In the genomic region with DNA sequence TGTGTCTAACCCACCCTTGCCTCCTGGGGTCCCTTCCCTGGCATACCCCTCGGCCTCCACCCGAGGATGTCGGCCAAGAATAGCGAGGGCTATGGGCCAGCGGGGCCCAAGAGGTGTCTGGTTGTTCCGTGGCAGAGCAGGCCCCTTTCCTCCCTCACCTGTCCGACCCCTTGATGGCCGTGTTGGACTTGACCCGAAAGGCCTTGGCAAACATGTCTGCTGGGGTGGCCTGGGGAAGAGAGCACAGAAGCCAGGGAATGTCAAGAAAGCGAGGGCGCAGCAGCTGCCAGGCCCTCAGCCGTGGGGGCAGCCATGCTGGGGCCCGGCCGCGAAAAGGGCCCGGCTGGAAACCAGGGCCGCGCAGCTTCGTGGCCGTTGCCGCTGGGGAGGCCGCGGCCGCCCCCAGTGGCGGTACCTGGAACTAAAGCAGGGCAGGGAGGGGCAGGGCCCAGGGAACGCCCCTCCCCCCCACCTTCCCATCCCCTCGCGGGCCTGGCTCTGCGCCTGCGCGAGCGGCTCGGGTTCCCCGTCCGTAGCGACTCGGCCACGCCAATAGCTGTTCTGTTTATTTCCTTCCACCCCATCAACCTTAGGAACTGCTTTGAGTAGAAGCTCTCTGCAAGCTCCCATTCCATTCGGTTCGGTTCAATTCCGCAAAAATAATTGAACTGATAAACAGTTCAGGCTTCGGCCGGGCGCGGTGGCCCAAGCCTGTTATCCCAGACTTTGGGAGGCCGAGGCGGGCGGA, we compare ENCODE assay signal across 8 cellular contexts. TPM values are rescaled to one million over a fixed set of nuclear protein-coding genes. Genes with fewer than 3 reads are reported as not detected.
DNase-seq lines count a peak whose midpoint lies in the region; ATAC-seq and TF ChIP-seq lines count a peak whose summit lies in the region.

TSS of gene EIF2D (minus strand) at position 337 of the 748 bp plus-strand sequence. CDS start at position 214, 123 bp downstream.

- no peaks in the 10 kb centered on the region for H3K36me3 ChIP-seq in PC-9 (ENCODE audit: low read depth)
- peaks cover 4 to 8% of the 10 kb centered on the region in 2 donors for H3K36me3 ChIP-seq in mucosa of rectum (ENCODE audit: control insufficient read depth in 2 of 2, insufficient read depth in 2 of 2, low read length in 2 of 2)

- peak within 1 kb of the TSS; percentile 81 to 97 for H3K9ac ChIP-seq in mucosa of rectum (ENCODE audit: low read depth in 1 of 2, low read length in 2 of 2)

- H3K27me3 ChIP-seq in PC-9 (ENCODE audit: insufficient read depth, low read depth) (no peaks in the 10 kb centered on the region), mucosa of rectum (ENCODE audit: control insufficient read depth in 2 of 2, insufficient read depth in 2 of 2, low read length in 2 of 2) (no peaks in the 10 kb centered on the region)

- H3K27ac ChIP-seq in PC-9 (peak within 1 kb of the TSS; percentile 59), epithelial cell of prostate (peak within 1 kb of the TSS; percentile 71), mucosa of rectum (ENCODE audit: low read depth in 2 of 2, low read length in 2 of 2) (peak within 1 kb of the TSS; percentile 75 to 81)

- intact Hi-C loops in PC-9 (cut with micrococcal nuclease; ENCODE audit: unreplicated experiment), result no loop called here

- H3K9me2 ChIP-seq in PC-9 (ENCODE audit: insufficient read depth), result no peaks in the 10 kb centered on the region

- H3K9me3 ChIP-seq in PC-9 (ENCODE audit: insufficient read depth, low read depth) (no peaks in the 10 kb centered on the region), mucosa of rectum (ENCODE audit: control insufficient read depth in 2 of 2, low read length in 2 of 2) (no peaks in the 10 kb centered on the region)

- no TSS peak for BruUV-seq in PC-9 (replicated peaks; lab: Mats Ljungman, UMichigan)

- H3K4me3 ChIP-seq in PC-9 (peak within 1 kb of the TSS; percentile 76), mucosa of rectum (ENCODE audit: low read length in 2 of 2) (peak within 1 kb of the TSS; percentile 83 to 85)

- peak; percentile 85 for ATAC-seq in GM21619 (IDR thresholded peaks at IDR 0.05; ENCODE audit: unreplicated experiment)

- H3K4me2 ChIP-seq in PC-9, result peak within 1 kb of the TSS; percentile 96

- H3K4me1 ChIP-seq in PC-9 (replicated peaks; ENCODE audit: insufficient read depth), result peaks cover 8% of the 10 kb centered on the region
- peaks cover 6% of the 10 kb centered on the region in 2 donors for H3K4me1 ChIP-seq in mucosa of rectum (ENCODE audit: control insufficient read depth in 2 of 2, insufficient read depth in 2 of 2, low read length in 2 of 2)

- peak; percentile 97 for DNase-seq in DMS153 treated with DMSO at 0.1 percent for 48 hours (lab: John Stamatoyannopoulos, UW; ENCODE audit: unreplicated experiment)
- DNase-seq in KG1 (lab: John Stamatoyannopoulos, UW), result peak; percentile 88
- DNase-seq in PC-9, result peak; percentile 77 to 97
- DNase-seq in activated T-cell treated with anti-CD3 and anti-CD28 coated beads for 48 hours (ENCODE audit: low read depth), result peak; percentile 97
- DNase-seq in epithelial cell of prostate (ENCODE audit: low read depth, low spot score), result no peak
- peak; percentile 84 to 85 for DNase-seq in stimulated activated CD8-positive, alpha-beta memory T cell treated with anti-CD3 and anti-CD28 coated beads, Interleukin-4, amount 100 ng/mL, for 4 hours (ENCODE audit: low read depth in 2 of 2, low spot score in 1 of 2)

- peaks cover 13% of the 10 kb centered on the region for H3K79me2 ChIP-seq in PC-9 (ENCODE audit: low read depth)

- no peaks in the 10 kb centered on the region for H4K20me1 ChIP-seq in PC-9 (ENCODE audit: insufficient read depth)

- peak; percentile 93 for TF ChIP-seq CTCF in PC-9 (conservative IDR thresholded peaks at IDR 0.05)

- CTCF ChIA-PET in PC-9 (lab: Charles Lee), result interaction anchor here (0.6 to 1.8 kb wide), 23 partner anchors 9 to 591 kb away, joined by 3 to 11 read pairs (median 5); partner anchors contain the start of genes DYRK3 and IKBKE

- POLR2A ChIA-PET in PC-9 (lab: Charles Lee; ENCODE audit: unreplicated experiment), result interaction anchor here (0.5 to 0.7 kb wide), 7 partner anchors 18 to 1060 kb away, joined by 3 to 10 read pairs (median 5); partner anchors contain the start of gene C1orf116

- H2AFZ ChIP-seq in PC-9, result peak within 1 kb of the TSS; percentile 99

- H3F3A ChIP-seq in PC-9 (ENCODE audit: insufficient read depth, low read depth), result 0 out of 2 replicates have a peak, but pooled peaks cover 4% of the 10 kb centered on the region

RNA-seq across cellular contexts. Expression of gene EIF2D, which starts in this region (rescaled TPM):
- 57.3 and 59.0 TPM in 2 replicates for total RNA-seq in PC-9 (2021)
